4 cellular contexts compared by ENCODE assay signal in the genomic region with DNA sequence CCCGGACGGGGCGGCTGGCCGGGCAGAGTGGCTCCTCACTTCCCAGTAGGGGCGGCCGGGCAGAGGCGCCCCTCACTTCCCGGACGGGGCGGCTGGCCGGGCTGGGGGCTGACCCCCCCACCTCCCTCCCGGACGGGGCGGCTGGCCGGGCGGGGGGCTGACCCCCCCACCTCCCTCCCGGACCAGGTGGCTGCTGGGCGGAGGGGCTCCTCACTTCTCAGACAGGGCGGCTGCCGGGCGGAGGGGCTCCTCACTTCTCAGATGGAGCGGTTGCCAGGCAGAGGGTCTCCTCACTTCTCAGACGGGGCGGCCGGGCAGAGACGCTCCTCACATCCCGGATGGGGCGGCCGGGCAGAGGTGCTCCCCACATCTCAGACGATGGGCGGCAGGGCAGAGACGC. TPM values are rescaled to one million over a fixed set of nuclear protein-coding genes. Genes with fewer than 3 reads are reported as not detected.
"Had no signal": no experiment of that assay in that cellular context is flagged by ENCODE, and none has a peak within 500 bp of the region (broad histone marks: within the 10 kb centered on the region; RNA-seq: fewer than 3 reads in every experiment).

No MANE protein-coding gene starts in this region.

RNA-seq across cellular contexts. Expression of gene C2, which starts 4.6 kb away (rescaled TPM):
- total RNA-seq: PC-3, RPMI7951 had no signal

RNA-seq across cellular contexts. Expression of gene CFB, which starts 13.8 kb away (rescaled TPM):
- total RNA-seq: PC-3, SJCRH30, SK-MEL-5 had no signal
